21 cellular contexts compared by ENCODE assay signal in genomic region chr3:52357151-52358080, GRCh38. TPM values are rescaled to one million over a fixed set of nuclear protein-coding genes. Genes with fewer than 3 reads are reported as not detected.
DNase-seq lines count a peak whose midpoint lies in the region; ATAC-seq and TF ChIP-seq lines count a peak whose summit lies in the region.
"Had no signal": no experiment of that assay in that cellular context is flagged by ENCODE, and none has a peak within 500 bp of the region (broad histone marks: within the 10 kb centered on the region; RNA-seq: fewer than 3 reads in every experiment).

No MANE protein-coding gene starts in this region.

- DNase-seq in heart left ventricle: peak in 3 of 5 donors; percentile 9 to 54 (median 19)
- DNase-seq in left cardiac atrium: no peak
- peak; percentile 18 for DNase-seq in lower lobe of right lung
- no peak for DNase-seq in stimulated activated effector memory CD8-positive, alpha-beta T cell treated with anti-CD3 and anti-CD28 coated beads, Interleukin-12 subunit alpha, Interleukin-12 subunit beta, amount 100 ng/mL, for 72 hours (ENCODE audit: low spot score in 2 of 2)
- DNase-seq in caudate nucleus (lab: John Stamatoyannopoulos, UW): no peak
- DNase-seq in NCI-H187 treated with DMSO at 0.1 percent for 48 hours (lab: John Stamatoyannopoulos, UW): no peak
- DNase-seq: DMS79, MG63, NCI-H1417 treated with DMSO at 0.1 percent for 48 hours, NCI-H187, NCI-H2107, NCI-H69, PC-9, RPMI8226, SIG-M5, SK-N-SH had no signal

- peaks cover 17% of the 10 kb centered on the region for H3K36me3 Mint-ChIP-seq in stimulated activated effector memory CD8-positive, alpha-beta T cell treated with anti-CD3 and anti-CD28 coated beads, Interleukin-12 subunit alpha, Interleukin-12 subunit beta, amount 100 ng/mL, for 72 hours

- intact Hi-C loops in heart left ventricle (cut with DNase I) (no loop called here), left cardiac atrium (cut with DNase I) (no loop called here), lower lobe of right lung (cut with DNase I) (no loop called here)

- TF ChIP-seq POLR2A in heart left ventricle (IDR thresholded peaks at IDR 0.05): no peak

- H3K4me1 Mint-ChIP-seq in stimulated activated effector memory CD8-positive, alpha-beta T cell treated with anti-CD3 and anti-CD28 coated beads, Interleukin-12 subunit alpha, Interleukin-12 subunit beta, amount 100 ng/mL, for 72 hours: no peaks in the 10 kb centered on the region
- H3K4me1 Mint-ChIP-seq: B cell, IgD-negative memory B cell had no signal

- H3K36me3 ChIP-seq in heart left ventricle (peaks cover 0 to 87% (median 31%) of the 10 kb centered on the region in 9 donors), KOPT-K1 (ENCODE audit: insufficient read depth, low read length) (peaks cover 24% of the 10 kb centered on the region; the same call in 1 of the 2 replicates), lower lobe of right lung (peaks cover 92% of the 10 kb centered on the region)
- H3K36me3 ChIP-seq: MG63 had no signal

- H3K9me3 Mint-ChIP-seq in stimulated activated effector memory CD8-positive, alpha-beta T cell treated with anti-CD3 and anti-CD28 coated beads, Interleukin-12 subunit alpha, Interleukin-12 subunit beta, amount 100 ng/mL, for 72 hours: no peaks in the 10 kb centered on the region
- H3K9me3 Mint-ChIP-seq: IgD-negative memory B cell had no signal

- H3K4me1 ChIP-seq in heart left ventricle (no peaks in the 10 kb centered on the region), lower lobe of right lung (no peaks in the 10 kb centered on the region)
- H3K4me1 ChIP-seq: A549 had no signal

- peak overlapping the region; percentile 8 for H3K27ac Mint-ChIP-seq in stimulated activated effector memory CD8-positive, alpha-beta T cell treated with anti-CD3 and anti-CD28 coated beads, Interleukin-12 subunit alpha, Interleukin-12 subunit beta, amount 100 ng/mL, for 72 hours
- H3K27ac Mint-ChIP-seq: B cell, IgD-negative memory B cell had no signal

- WGBS in heart left ventricle, 4 donors: 93 to 95% (median 94%) methylated on average over 18 to 27 of the region's 27 CpGs

- TF ChIP-seq CTCF in heart left ventricle (IDR thresholded peaks at IDR 0.05) (no peak), lower lobe of right lung (IDR thresholded peaks at IDR 0.05) (no peak)

- H3K4me3 Mint-ChIP-seq in stimulated activated effector memory CD8-positive, alpha-beta T cell treated with anti-CD3 and anti-CD28 coated beads, Interleukin-12 subunit alpha, Interleukin-12 subunit beta, amount 100 ng/mL, for 72 hours: no peak overlapping the region
- H3K4me3 Mint-ChIP-seq: B cell, IgD-negative memory B cell had no signal

- H3K27me3 ChIP-seq in heart left ventricle (no peaks in the 10 kb centered on the region), lower lobe of right lung (ENCODE audit: low read depth) (no peaks in the 10 kb centered on the region)
- H3K27me3 ChIP-seq: MG63 had no signal

- no peak overlapping the region for H3K27ac ChIP-seq in heart left ventricle
- peak overlapping the region; percentile 66 for H3K27ac ChIP-seq in KOPT-K1 (ENCODE audit: low read depth, low read length, poor library complexity, severe bottlenecking)
- H3K27ac ChIP-seq in lower lobe of right lung: no peak overlapping the region
- H3K27ac ChIP-seq in caudate nucleus (ENCODE audit: low read depth, low read length): no peak overlapping the region
- H3K27ac ChIP-seq: A549, PC-9 had no signal

- no peak for ATAC-seq in heart left ventricle
- ATAC-seq in left cardiac atrium: no peak
- no peak for ATAC-seq in lower lobe of right lung
- ATAC-seq in stimulated activated effector memory CD8-positive, alpha-beta T cell treated with anti-CD3 and anti-CD28 coated beads, Interleukin-12 subunit alpha, Interleukin-12 subunit beta, amount 100 ng/mL, for 72 hours: no peak
- no peak for ATAC-seq in HG03108 (IDR thresholded peaks at IDR 0.05; ENCODE audit: unreplicated experiment)
- ATAC-seq: A549 had no signal

- H3K4me3 ChIP-seq in heart left ventricle (no peak overlapping the region), lower lobe of right lung (no peak overlapping the region)
- H3K4me3 ChIP-seq: A549, MG63, PC-9 had no signal

- H3K9me3 ChIP-seq in heart left ventricle (no peaks in the 10 kb centered on the region), KOPT-K1 (ENCODE audit: insufficient read depth, low read length, poor library complexity, severe bottlenecking) (no peaks in the 10 kb centered on the region), lower lobe of right lung (no peaks in the 10 kb centered on the region)
- H3K9me3 ChIP-seq: A549, MG63, SK-N-SH had no signal

RNA-seq across cellular contexts. Expression of gene DNAH1, which starts 41.3 kb away (rescaled TPM):
- total RNA-seq in heart left ventricle (1 to 10 TPM in 8 of 9 donors, under 1 TPM in 1; 0.95 to 6.6 (median 2.8) TPM), left cardiac atrium (1 to 10 TPM; 3.3 to 4.4 TPM), lower lobe of right lung (16.4 TPM)
- polyA plus RNA-seq in heart left ventricle: 1 to 10 TPM; 1.2 to 3.8 TPM

RNA-seq across cellular contexts. Expression of gene BAP1, which starts 52.4 kb away (rescaled TPM):
- total RNA-seq in heart left ventricle (10 to 100 TPM; 50.0 to 75.9 (median 55.1) TPM), left cardiac atrium (10 to 100 TPM; 52.6 to 62.4 TPM), lower lobe of right lung (61.9 TPM)
- 10 to 100 TPM; 40.3 to 78.9 TPM for polyA plus RNA-seq in heart left ventricle

RNA-seq across cellular contexts. Expression of gene PHF7, which starts 53.0 kb away (rescaled TPM):
- 10 to 100 TPM; 10.8 to 27.6 (median 16.4) TPM for total RNA-seq in heart left ventricle
- polyA plus RNA-seq in heart left ventricle: 1 to 10 TPM; 4.0 to 4.2 TPM
- 10 to 100 TPM; 13.1 to 16.0 TPM for total RNA-seq in left cardiac atrium
- total RNA-seq in lower lobe of right lung: 7.7 TPM

Comparison
In these comparisons a context has a peak if more than half of its experiments do, and no peak if none do; other contexts are left out.
1. DNase-seq: peak in heart left ventricle (3 of 5) and lower lobe of right lung (single experiment); none in left cardiac atrium (single experiment), stimulated activated effector memory CD8-positive, alpha-beta T cell treated with anti-CD3 and anti-CD28 coated beads, Interleukin-12 subunit alpha, Interleukin-12 subunit beta, amount 100 ng/mL, for 72 hours (0 of 2), caudate nucleus (0 of 61) and NCI-H187 treated with DMSO at 0.1 percent for 48 hours (single experiment).